9 cellular contexts compared by ENCODE assay signal in genomic region chr2:109164739-109165221, GRCh38. TPM values are rescaled to one million over a fixed set of nuclear protein-coding genes. Genes with fewer than 3 reads are reported as not detected.
DNase-seq lines count a peak whose midpoint lies in the region; ATAC-seq and FAIRE-seq lines count a peak whose summit lies in the region.
"Had no signal": no experiment of that assay in that cellular context is flagged by ENCODE, and none has a peak within 500 bp of the region (broad histone marks: within the 10 kb centered on the region; RNA-seq: fewer than 3 reads in every experiment).

No MANE protein-coding gene starts in this region.

- H3K36me3 Mint-ChIP-seq in T-helper 17 cell (ENCODE audit: low read depth), result peaks cover 5% of the 10 kb centered on the region
- H3K36me3 Mint-ChIP-seq in activated CD4-positive, alpha-beta T cell treated with anti-CD3 and anti-CD28 coated beads for 36 hours (ENCODE audit: low read depth), result no peaks in the 10 kb centered on the region

- no peaks in the 10 kb centered on the region for H3K9me3 Mint-ChIP-seq in activated CD4-positive, alpha-beta T cell treated with anti-CD3 and anti-CD28 coated beads for 36 hours (ENCODE audit: low read depth)

- POLR2A ChIA-PET in activated CD4-positive, alpha-beta T cell treated with anti-CD3 and anti-CD28 coated beads for 36 hours (lab: Charles Lee), result no interaction called here

- intact Hi-C loops in activated CD4-positive, alpha-beta T cell treated with anti-CD3 and anti-CD28 coated beads for 36 hours (cut with DNase I, micrococcal nuclease), result no loop called here

- no peaks in the 10 kb centered on the region for H3K9me3 ChIP-seq in T-helper 17 cell (ENCODE audit: control insufficient read depth, low read length, poor library complexity, severe bottlenecking)

- H3K27ac Mint-ChIP-seq in T-helper 17 cell, result no peak overlapping the region
- H3K27ac Mint-ChIP-seq in activated CD4-positive, alpha-beta T cell treated with anti-CD3 and anti-CD28 coated beads for 36 hours, result no peak overlapping the region

- H3K4me1 Mint-ChIP-seq in T-helper 17 cell, result peaks cover 7% of the 10 kb centered on the region
- peaks cover 22% of the 10 kb centered on the region for H3K4me1 Mint-ChIP-seq in activated CD4-positive, alpha-beta T cell treated with anti-CD3 and anti-CD28 coated beads for 36 hours

- DNase-seq in LHCN-M2 (ENCODE audit: low read depth) (peak; percentile 70), amniotic epithelial cell (ENCODE audit: low read depth) (peak; percentile 85), left lobe of liver (ENCODE audit: low spot score) (peak; percentile 34), ureter (ENCODE audit: low spot score) (peak; percentile 67), T-helper 17 cell (no peak), frontal cortex (ENCODE audit: low spot score in 2 of 2) (no peak)
- no peak for DNase-seq in activated CD4-positive, alpha-beta T cell treated with anti-CD3 and anti-CD28 coated beads for 36 hours
- DNase-seq: activated CD4-positive, alpha-beta T cell treated with anti-CD3 and anti-CD28 coated beads, Interleukin-2, amount 50 U/mL, for 4 hours; NCI-H226 had no signal

- CTCF ChIA-PET in activated CD4-positive, alpha-beta T cell treated with anti-CD3 and anti-CD28 coated beads for 36 hours (lab: Charles Lee), result interaction anchor here (0.5 kb wide), 1 partner anchor 511 kb away, joined by 3 read pairs; no protein-coding TSS in a partner anchor

- H3K27me3 Mint-ChIP-seq in T-helper 17 cell, result peaks cover 50% of the 10 kb centered on the region
- no peaks in the 10 kb centered on the region for H3K27me3 Mint-ChIP-seq in activated CD4-positive, alpha-beta T cell treated with anti-CD3 and anti-CD28 coated beads for 36 hours

- H3K4me3 Mint-ChIP-seq in T-helper 17 cell, result no peak overlapping the region
- no peak overlapping the region for H3K4me3 Mint-ChIP-seq in activated CD4-positive, alpha-beta T cell treated with anti-CD3 and anti-CD28 coated beads for 36 hours

- ATAC-seq in left lobe of liver, result no peak
- ATAC-seq in T-helper 17 cell, result no peak
- no peak for ATAC-seq in activated CD4-positive, alpha-beta T cell treated with anti-CD3 and anti-CD28 coated beads for 36 hours

- no peak for FAIRE-seq in frontal cortex (lab: Jason Lieb, UNC)

RNA-seq across cellular contexts. Expression of gene SH3RF3, which starts 35.8 kb away (rescaled TPM):
- total RNA-seq in LHCN-M2 (2014; rRNA removed) (6.6 and 7.4 TPM in 2 replicates), left lobe of liver (1.1 TPM), ureter (8.0 TPM), T-helper 17 cell (under 1 TPM; 0.16 to 0.27 TPM), frontal cortex (9.0 TPM)
- polyA plus RNA-seq in LHCN-M2 (2012), result 5.8 TPM
- total RNA-seq in activated CD4-positive, alpha-beta T cell treated with anti-CD3 and anti-CD28 coated beads for 36 hours, result 1 to 10 TPM; 1.4 TPM

Comparison
In these comparisons a context has a peak if more than half of its experiments do, and no peak if none do; other contexts are left out.
1. DNase-seq: peak in LHCN-M2 (single experiment), amniotic epithelial cell (single experiment), left lobe of liver (single experiment) and ureter (single experiment); none in T-helper 17 cell (0 of 3), frontal cortex (0 of 2) and activated CD4-positive, alpha-beta T cell treated with anti-CD3 and anti-CD28 coated beads for 36 hours (single experiment).